In the genomic region with DNA sequence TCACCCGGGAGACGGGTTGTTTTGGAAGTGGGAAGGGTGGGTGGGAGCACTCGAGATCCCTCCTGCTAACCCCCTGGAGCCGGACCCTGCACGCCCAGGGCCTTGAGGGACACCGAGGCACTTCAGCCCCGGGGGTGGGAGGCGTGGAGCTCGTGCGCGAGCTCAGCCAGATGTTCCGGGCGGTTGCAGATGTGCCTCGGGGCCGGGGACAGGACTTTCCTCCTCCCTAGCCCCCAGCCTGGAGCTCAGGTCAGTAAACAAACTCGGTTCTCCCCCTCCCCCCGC, we compare ENCODE assay signal across 9 cellular contexts. TPM values are rescaled to one million over a fixed set of nuclear protein-coding genes. Genes with fewer than 3 reads are reported as not detected.
DNase-seq lines count a peak whose midpoint lies in the region; FAIRE-seq and TF ChIP-seq lines count a peak whose summit lies in the region.
"Had no signal": no experiment of that assay in that cellular context is flagged by ENCODE, and none has a peak within 500 bp of the region (broad histone marks: within the 10 kb centered on the region; RNA-seq: fewer than 3 reads in every experiment).

No MANE protein-coding gene starts in this region.

- H2BK12ac ChIP-seq in H1 (ENCODE audit: low read depth, low read length), result no peak overlapping the region

- H3K4me3 ChIP-seq in BLaER1 treated with 17β-estradiol and CSF1 and Interleukin-3, amounts not matched to agents 10 nM and 100 nM, result peak overlapping the region; percentile 47 to 71 (median 64)
- peak overlapping the region; percentile 30 to 62 (median 51); a peak in 6 of 8 replicates for H3K4me3 ChIP-seq in H1 (ENCODE audit: extremely low read depth in 1 of 4, insufficient read depth in 2 of 4, low read depth in 3 of 4, low read length in 4 of 4)
- peak overlapping the region; percentile 46 for H3K4me3 ChIP-seq in neuron (ENCODE audit: low read length)

- WGBS in H1 (ENCODE audit: extremely low coverage in 1 of 2, insufficient coverage in 1 of 2, insufficient read length in 1 of 2, insufficient replicate concordance in 2 of 2, low coverage in 1 of 2, low lambda C conversion rate in 2 of 2, missing lambda C conversion rate in 1 of 2), 2 experiments, result 0% methylated on average over 2 of the region's 17 CpGs; no CpG with 5 or more reads in 1 of the 2 experiments

- H4K8ac ChIP-seq in H1 (ENCODE audit: extremely low read depth, insufficient read depth, low read length), result no peak overlapping the region

- peaks cover 89 to 98% (median 92%) of the 10 kb centered on the region in 11 experiments for H3K27me3 ChIP-seq in BLaER1 treated with 17β-estradiol and CSF1 and Interleukin-3, amounts not matched to agents 10 nM and 100 nM
- H3K27me3 ChIP-seq in H1 (replicated peaks in 1 of 4; ENCODE audit: control insufficient read depth in 3 of 4, extremely low read depth in 1 of 4, insufficient read depth in 3 of 4, low read length in 3 of 4) (peaks cover 72 to 89% (median 80%) of the 10 kb centered on the region in 4 experiments), neuron (ENCODE audit: insufficient read depth, low read length) (peaks cover 67% of the 10 kb centered on the region)

- TF ChIP-seq CTCF in H1 (IDR thresholded peaks at IDR 0.05; ENCODE audit: control extremely low read depth in 1 of 3, insufficient read depth in 1 of 3, low read depth in 1 of 3, low read length in 3 of 3), result no peak

- H4K20me1 ChIP-seq in BLaER1 treated with 17β-estradiol and CSF1 and Interleukin-3, amounts not matched to agents 10 nM and 100 nM, result peaks cover 0 to 72% (median 55%) of the 10 kb centered on the region in 11 experiments; a peak in 16 of 22 replicates
- H4K20me1 ChIP-seq in H1 (replicated peaks in 1 of 2; ENCODE audit: control insufficient read depth in 1 of 2, insufficient read depth in 2 of 2, low read length in 2 of 2), result peaks cover 8 to 11% of the 10 kb centered on the region in 2 experiments

- no peak overlapping the region for H3K56ac ChIP-seq in H1 (replicated peaks; ENCODE audit: insufficient read length, low read depth, low read length)

- POLR2A ChIA-PET in H1 (lab: Charles Lee; ENCODE audit: partially characterized antibody), result interaction anchor here (1.2 to 7.2 kb wide), 3 partner anchors 21 to 108 kb away, joined by 4 to 39 read pairs (median 9); no protein-coding TSS in a partner anchor

- FAIRE-seq in H1 (lab: Jason Lieb, UNC), result no peak

- no peak overlapping the region for H3K4ac ChIP-seq in H1 (replicated peaks; ENCODE audit: insufficient read length, low read depth, low read length)

- no peak overlapping the region for H2AK5ac ChIP-seq in H1 (ENCODE audit: low read depth, low read length)

- DNase-seq in NAMALWA (ENCODE audit: low spot score) (peak; percentile 24), H1 (ENCODE audit: low read depth in 1 of 2, low spot score in 2 of 2) (peak in 1 of 2 experiments; percentile 64), kidney glomerular epithelial cell (lab: John Stamatoyannopoulos, UW) (no peak), NCI-H446 (lab: John Stamatoyannopoulos, UW) (no peak), anterior cingulate cortex (lab: John Stamatoyannopoulos, UW) (no peak), midbrain (lab: John Stamatoyannopoulos, UW) (no peak)

- H3K9me3 ChIP-seq in BLaER1 treated with 17β-estradiol and CSF1 and Interleukin-3, amounts not matched to agents 10 nM and 100 nM (replicated peaks in 1 of 11), result no peaks in the 10 kb centered on the region; a peak in 1 of 22 replicates
- no peaks in the 10 kb centered on the region; a peak in 1 of 4 replicates for H3K9me3 ChIP-seq in H1 (ENCODE audit: insufficient read depth in 2 of 2, low read depth in 1 of 2, low read length in 1 of 2)
- H3K9me3 ChIP-seq in neuron (ENCODE audit: low read length), result peaks cover 2% of the 10 kb centered on the region

- peak overlapping the region in 7 of 11 experiments; percentile 45 to 72 (median 60); a peak in 6 of 22 replicates for H3K9ac ChIP-seq in BLaER1 treated with 17β-estradiol and CSF1 and Interleukin-3, amounts not matched to agents 10 nM and 100 nM
- no peak overlapping the region for H3K9ac ChIP-seq in H1 (replicated peaks in 1 of 4; ENCODE audit: extremely low read depth in 1 of 4, low read depth in 3 of 4, low read length in 3 of 4)

- H3K14ac ChIP-seq in H1 (ENCODE audit: insufficient read length), result no peak overlapping the region

- no peak overlapping the region for H3K23ac ChIP-seq in H1 (ENCODE audit: insufficient read length)

- no peak overlapping the region for H2BK5ac ChIP-seq in H1 (ENCODE audit: low read depth, low read length)

- CTCF ChIA-PET in H1 (lab: Charles Lee; ENCODE audit: partially characterized antibody), result interaction anchor here (0.6 to 9.1 kb wide), 28 partner anchors 8 to 849 kb away, joined by 3 to 252 read pairs (median 9); no protein-coding TSS in a partner anchor

- H3K23me2 ChIP-seq in H1 (ENCODE audit: low read depth, low read length), result peaks cover 32% of the 10 kb centered on the region; the same call in 1 of the 2 replicates

- no peak overlapping the region for H4K5ac ChIP-seq in H1 (ENCODE audit: insufficient read length, low read depth, low read length)

- no peak overlapping the region; the same call in 1 of the 2 replicates for H3K18ac ChIP-seq in H1 (ENCODE audit: extremely low read depth, low read length)

- H3K36me3 ChIP-seq in BLaER1 treated with 17β-estradiol and CSF1 and Interleukin-3, amounts not matched to agents 10 nM and 100 nM, result no peaks in the 10 kb centered on the region
- H3K36me3 ChIP-seq in H1 (ENCODE audit: control insufficient read depth in 2 of 4, insufficient read depth in 4 of 4, low read length in 3 of 4), result peaks cover 0 to 9% (median 0%) of the 10 kb centered on the region in 4 experiments; a peak in 1 of 8 replicates
- no peaks in the 10 kb centered on the region for H3K36me3 ChIP-seq in neuron (ENCODE audit: insufficient read depth, low read length)

- H2AFZ ChIP-seq in H1 (ENCODE audit: low read length), result no peak overlapping the region
- H2AFZ ChIP-seq in neuron (ENCODE audit: low read depth, low read length), result peak overlapping the region; percentile 82

- no peak for TF ChIP-seq RAD21 in H1 (IDR thresholded peaks at IDR 0.05 in 1 of 2, conservative IDR thresholded peaks at IDR 0.05 in 1 of 2; ENCODE audit: low read depth in 2 of 2, low read length in 2 of 2)

- H3K4me2 ChIP-seq in BLaER1 treated with 17β-estradiol and CSF1 and Interleukin-3, amounts not matched to agents 10 nM and 100 nM, result peak overlapping the region; percentile 91 to 100 (median 99)
- H3K4me2 ChIP-seq in H1 (ENCODE audit: insufficient read depth in 1 of 2, low read depth in 2 of 2, low read length in 2 of 2), result peak overlapping the region; percentile 75 to 89

- peaks cover 38 to 53% (median 47%) of the 10 kb centered on the region in 10 experiments for H3K4me1 ChIP-seq in BLaER1 treated with 17β-estradiol and CSF1 and Interleukin-3, amounts not matched to agents 10 nM and 100 nM
- H3K4me1 ChIP-seq in H1 (replicated peaks in 1 of 4; ENCODE audit: control insufficient read depth in 3 of 4, insufficient read depth in 4 of 4, low read length in 3 of 4) (peaks cover 7 to 43% (median 20%) of the 10 kb centered on the region in 4 experiments), neuron (ENCODE audit: insufficient read depth, low read length) (peaks cover 44% of the 10 kb centered on the region)

- no peak for TF ChIP-seq POLR2A in H1 (IDR thresholded peaks at IDR 0.05; ENCODE audit: control extremely low read depth in 1 of 2, low read depth in 2 of 2, low read length in 2 of 2)

- TF ChIP-seq EP300 in H1 (IDR thresholded peaks at IDR 0.05; ENCODE audit: borderline replicate concordance in 1 of 2, low read depth in 2 of 2, low read length in 2 of 2), result no peak

- H3K27ac ChIP-seq in BLaER1 treated with 17β-estradiol and CSF1 and Interleukin-3, amounts not matched to agents 10 nM and 100 nM, result no peak overlapping the region
- H3K27ac ChIP-seq in H1 (ENCODE audit: low read depth, low read length), result no peak overlapping the region

- H2BK120ac ChIP-seq in H1 (replicated peaks; ENCODE audit: low read depth, low read length), result no peak overlapping the region

- H4K91ac ChIP-seq in H1 (replicated peaks; ENCODE audit: insufficient read length, low read length), result no peak overlapping the region

- no peaks in the 10 kb centered on the region for H3K79me1 ChIP-seq in H1 (ENCODE audit: low read depth, low read length)

- H2BK20ac ChIP-seq in H1 (ENCODE audit: low read length), result no peak overlapping the region

- no peaks in the 10 kb centered on the region for H3K79me2 ChIP-seq in H1 (ENCODE audit: control insufficient read depth in 1 of 2, insufficient read depth in 2 of 2, low read length in 2 of 2)

- H2BK15ac ChIP-seq in H1 (ENCODE audit: low read length), result no peak overlapping the region

TF ChIP-seq in H1, 55 proteins besides CTCF, POLR2A, EP300 and RAD21:
- no peak for TF ChIP-seq SAP30 (IDR thresholded peaks at IDR 0.05; ENCODE audit: insufficient read depth, insufficient replicate concordance, low read length)
- TF ChIP-seq SUZ12 (IDR thresholded peaks at IDR 0.05; ENCODE audit: low read length), result peak; percentile 6; the same call in 1 of the 2 replicates
- no peak for TF ChIP-seq TEAD4 (IDR thresholded peaks at IDR 0.05; ENCODE audit: low read depth, low read length)
- peak; percentile 41 for TF ChIP-seq EZH2 (IDR thresholded peaks at IDR 0.05; ENCODE audit: low read depth, low read length, severe bottlenecking)
- TF ChIP-seq BCL11A (IDR thresholded peaks at IDR 0.05; ENCODE audit: low read depth in 2 of 2, low read length in 2 of 2), result no peak
TF ChIP-seq in H1: peak in this region for 2.

RNA-seq across cellular contexts. Expression of gene WNT11, which starts 3.3 kb away (rescaled TPM):
- total RNA-seq in H1 (2021; fragmentation: NEBNext Ultra II Directional; extraction: Animal tissue kit (Norgen Biotek cat#: 25700)), result 0.45 TPM in 1 of 2 replicates, not detected in the other
- polyA plus RNA-seq in H1 (2011; rRNA removed), result 0.11 and 0.22 TPM in 2 replicates
- 0.16 TPM for polyA plus RNA-seq in H1 (2011; cell fraction: cytosol; rRNA removed)
- 0.14 TPM for polyA plus RNA-seq in H1 (2011; cell fraction: nucleus; rRNA removed)
- 0.08 to 0.16 TPM (median 0.09 TPM) in 3 of 4 replicates, not detected in the other for polyA plus RNA-seq in H1 (2012, experiment 1 of 2)
- polyA plus RNA-seq in H1 (2012, experiment 2 of 2), result not detected
- polyA plus RNA-seq in H1 (2013, experiment 1 of 2), result 0.10 TPM
- 0.15 TPM for polyA plus RNA-seq in H1 (2013, experiment 2 of 2)
- not detected in 2 replicates for polyA minus RNA-seq in H1 (2011; rRNA and poly(A)+ RNA removed)
- polyA minus RNA-seq in H1 (2011; cell fraction: cytosol; rRNA and poly(A)+ RNA removed), result not detected
- not detected for polyA minus RNA-seq in H1 (2011; cell fraction: nucleus; rRNA and poly(A)+ RNA removed)
- total RNA-seq: LHCN-M2 had no signal

Comparison
In these comparisons a context has a peak if more than half of its experiments do, and no peak if none do; other contexts are left out.
1. H3K9ac ChIP-seq: peak in BLaER1 treated with 17β-estradiol and CSF1 and Interleukin-3, amounts not matched to agents 10 nM and 100 nM (7 of 11); none in H1 (0 of 4).
2. Peak in every context shown above with its lines, with median percentiles within 50 percentile points of each other: H3K4me3 ChIP-seq.